ENCODE assay signal across 10 cellular contexts in genomic region chr3:132723551-132723950, GRCh38.
DNase-seq lines count a peak whose midpoint lies in the region; ATAC-seq and TF ChIP-seq lines count a peak whose summit lies in the region.
"Had no signal": no experiment of that assay in that cellular context is flagged by ENCODE, and none has a peak within 500 bp of the region (broad histone marks: within the 10 kb centered on the region; RNA-seq: fewer than 3 reads in every experiment).

No MANE protein-coding gene starts in this region.

- no peaks in the 10 kb centered on the region for H3K9me2 ChIP-seq in OCI-LY1 (ENCODE audit: low read depth, low read length)

- H3K4me1 ChIP-seq in BLaER1 treated with 17β-estradiol and CSF1 and Interleukin-3, amounts not matched to agents 10 nM and 100 nM = peaks cover 24 to 39% (median 27%) of the 10 kb centered on the region in 10 experiments
- H3K4me1 ChIP-seq in OCI-LY1 (ENCODE audit: insufficient read depth, low read length, severe bottlenecking) (peaks cover 28% of the 10 kb centered on the region), endocrine pancreas (ENCODE audit: control insufficient read depth, insufficient read depth, low read length) (no peaks in the 10 kb centered on the region), neuron (ENCODE audit: insufficient read depth, low read length) (peaks cover 17% of the 10 kb centered on the region)

- H3K79me2 ChIP-seq in OCI-LY1 (ENCODE audit: insufficient read depth, low read length) = no peaks in the 10 kb centered on the region

- no peaks in the 10 kb centered on the region for H3K27me3 ChIP-seq in BLaER1 treated with 17β-estradiol and CSF1 and Interleukin-3, amounts not matched to agents 10 nM and 100 nM
- peaks cover 3% of the 10 kb centered on the region; the same call in 1 of the 2 replicates for H3K27me3 ChIP-seq in OCI-LY1 (ENCODE audit: insufficient read depth, low read length)
- H3K27me3 ChIP-seq in endocrine pancreas (ENCODE audit: control insufficient read depth, insufficient read depth, low read length) = no peaks in the 10 kb centered on the region
- no peaks in the 10 kb centered on the region for H3K27me3 ChIP-seq in neuron (ENCODE audit: insufficient read depth, low read length)

- peak overlapping the region; percentile 74 to 96 (median 91) for H3K4me2 ChIP-seq in BLaER1 treated with 17β-estradiol and CSF1 and Interleukin-3, amounts not matched to agents 10 nM and 100 nM
- peak overlapping the region; percentile 97 for H3K4me2 ChIP-seq in OCI-LY1 (ENCODE audit: low read length)

- H3K27ac ChIP-seq in BLaER1 treated with 17β-estradiol and CSF1 and Interleukin-3, amounts not matched to agents 10 nM and 100 nM = peak overlapping the region in 5 of 11 experiments; percentile 55 to 76 (median 57); a peak in 8 of 22 replicates
- H3K27ac ChIP-seq in OCI-LY1 (ENCODE audit: low read depth, low read length, poor library complexity, severe bottlenecking) = no peak overlapping the region

- no peak for DNase-seq in medulla oblongata (ENCODE audit: extremely low spot score)
- DNase-seq in NCI-H748 treated with DMSO at 0.1 percent for 48 hours (lab: John Stamatoyannopoulos, UW) = no peak
- no peak for DNase-seq in DMS 273 treated with DMSO at 0.1 percent for 48 hours (lab: John Stamatoyannopoulos, UW)
- DNase-seq: activated CD8-positive, alpha-beta memory T cell treated with anti-CD3 and anti-CD28 coated beads, Interleukin-2, amount 50 U/mL, for 4 hours; NCI-H446 treated with DMSO at 0.1 percent for 48 hours had no signal

- peak overlapping the region in 8 of 11 experiments; percentile 60 to 79 (median 74); a peak in 8 of 22 replicates for H3K9ac ChIP-seq in BLaER1 treated with 17β-estradiol and CSF1 and Interleukin-3, amounts not matched to agents 10 nM and 100 nM
- no peak overlapping the region for H3K9ac ChIP-seq in OCI-LY1 (ENCODE audit: low read length)
- no peak overlapping the region for H3K9ac ChIP-seq in endocrine pancreas (ENCODE audit: control insufficient read depth, insufficient read depth, low read length)

- peak overlapping the region in 8 of 10 experiments; percentile 63 to 84 (median 74); a peak in 13 of 20 replicates for H3K4me3 ChIP-seq in BLaER1 treated with 17β-estradiol and CSF1 and Interleukin-3, amounts not matched to agents 10 nM and 100 nM
- H3K4me3 ChIP-seq in OCI-LY1 (ENCODE audit: low read depth, low read length, poor library complexity, severe bottlenecking) = peak overlapping the region; percentile 86
- H3K4me3 ChIP-seq in endocrine pancreas (ENCODE audit: control insufficient read depth, insufficient read depth, low read length) = peak overlapping the region; percentile 74
- H3K4me3 ChIP-seq in neuron (ENCODE audit: low read length) = peak overlapping the region; percentile 66

- ATAC-seq in GM18873 (IDR thresholded peaks at IDR 0.05; ENCODE audit: low FRiP score, unreplicated experiment) = no peak

- H3K9me3 ChIP-seq in BLaER1 treated with 17β-estradiol and CSF1 and Interleukin-3, amounts not matched to agents 10 nM and 100 nM (replicated peaks in 1 of 11) = no peaks in the 10 kb centered on the region
- H3K9me3 ChIP-seq in OCI-LY1 (ENCODE audit: low read length) (no peaks in the 10 kb centered on the region), endocrine pancreas (ENCODE audit: control insufficient read depth, low read length) (no peaks in the 10 kb centered on the region), neuron (ENCODE audit: low read length) (no peaks in the 10 kb centered on the region)

- peaks cover 3% of the 10 kb centered on the region; the same call in 1 of the 2 replicates for H3F3A ChIP-seq in OCI-LY1 (ENCODE audit: insufficient read depth, low read length)

- no peak for TF ChIP-seq CTCF in OCI-LY1 (IDR thresholded peaks at IDR 0.05; ENCODE audit: low read length)

- H3K36me3 ChIP-seq in BLaER1 treated with 17β-estradiol and CSF1 and Interleukin-3, amounts not matched to agents 10 nM and 100 nM = peaks cover 0 to 10% (median 8%) of the 10 kb centered on the region in 11 experiments; a peak in 16 of 22 replicates
- no peaks in the 10 kb centered on the region; the same call in 1 of the 2 replicates for H3K36me3 ChIP-seq in OCI-LY1 (ENCODE audit: insufficient read depth, low read length)
- H3K36me3 ChIP-seq in endocrine pancreas (ENCODE audit: control insufficient read depth, insufficient read depth, low read length) = no peaks in the 10 kb centered on the region
- peaks cover 8% of the 10 kb centered on the region for H3K36me3 ChIP-seq in neuron (ENCODE audit: insufficient read depth, low read length)

- H2AFZ ChIP-seq in OCI-LY1 (ENCODE audit: low read length) (no peak overlapping the region; the same call in 1 of the 2 replicates), neuron (ENCODE audit: low read depth, low read length) (peak overlapping the region; percentile 94)

- H4K20me1 ChIP-seq in BLaER1 treated with 17β-estradiol and CSF1 and Interleukin-3, amounts not matched to agents 10 nM and 100 nM = peaks cover 0 to 14% (median 0%) of the 10 kb centered on the region in 11 experiments; a peak in 4 of 22 replicates
- H4K20me1 ChIP-seq in OCI-LY1 (ENCODE audit: insufficient read depth, low read length) = no peaks in the 10 kb centered on the region

Comparison
In these comparisons a context has a peak if more than half of its experiments do, and no peak if none do; other contexts are left out.
1. H3K9ac ChIP-seq: peak in BLaER1 treated with 17β-estradiol and CSF1 and Interleukin-3, amounts not matched to agents 10 nM and 100 nM (8 of 11); none in OCI-LY1 (single experiment) and endocrine pancreas (single experiment).
2. Peak in every context shown above with its lines, with median percentiles within 50 percentile points of each other: H3K4me3 ChIP-seq.